9 cellular contexts compared by ENCODE assay signal in the genomic region with DNA sequence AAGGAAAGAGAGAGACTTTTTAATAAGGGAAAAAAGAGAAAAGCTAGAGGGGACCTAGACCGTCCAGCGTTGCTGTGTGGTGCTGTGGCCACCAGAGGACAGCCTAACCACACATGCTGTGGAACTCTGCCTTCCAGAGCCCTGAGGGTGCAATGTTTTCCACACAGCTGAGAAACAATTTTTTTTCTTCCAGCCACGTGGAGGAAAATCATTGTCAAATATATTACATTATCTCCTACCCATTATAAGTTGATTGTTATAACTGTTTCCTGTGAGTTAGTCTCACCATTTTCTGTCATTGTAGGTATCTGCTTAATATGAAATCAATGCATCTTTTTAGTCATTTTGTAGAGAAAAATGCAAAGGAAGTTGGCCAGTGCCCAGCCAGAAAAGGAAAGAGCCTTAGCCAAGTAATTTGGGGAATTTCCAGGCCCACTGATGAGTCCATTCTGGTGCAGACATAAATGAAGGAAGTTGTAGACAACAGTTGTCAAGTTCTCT. TPM values are rescaled to one million over a fixed set of nuclear protein-coding genes. Genes with fewer than 3 reads are reported as not detected.
A peak's percentile ranks its signal among the peaks of the same experiment; 100 is the strongest.
DNase-seq lines count a peak whose midpoint lies in the region; ATAC-seq and TF ChIP-seq lines count a peak whose summit lies in the region.
"Had no signal": no experiment of that assay in that cellular context is flagged by ENCODE, and none has a peak within 500 bp of the region (broad histone marks: within the 10 kb centered on the region; RNA-seq: fewer than 3 reads in every experiment).

No MANE protein-coding gene starts in this region.

- ATAC-seq in CD4-positive, CD25-positive, alpha-beta regulatory T cell (ENCODE audit: low read depth in 2 of 2): peak; percentile 86 to 87
- ATAC-seq in GM19023 (IDR thresholded peaks at IDR 0.05; ENCODE audit: unreplicated experiment) (peak; percentile 96), HG03108 (IDR thresholded peaks at IDR 0.05; ENCODE audit: unreplicated experiment) (peak; percentile 90), natural killer cell (peak; percentile 86 to 99 (median 96))
- peak; percentile 89 for ATAC-seq in activated CD8-positive, alpha-beta memory T cell treated with anti-CD3 and anti-CD28 coated beads, Interleukin-2, amount 10 ng/mL, durations not matched to agents 7 days and 5 days
- peak; percentile 96 for ATAC-seq in stimulated activated naive CD8-positive, alpha-beta T cell treated with anti-CD3 and anti-CD28 coated beads, Interleukin-15, amount 100 ng/mL, for 72 hours

- no peaks in the 10 kb centered on the region for H3K4me1 ChIP-seq in CD4-positive, CD25-positive, alpha-beta regulatory T cell (ENCODE audit: control insufficient read depth, insufficient read depth, low read length, poor library complexity, severe bottlenecking)

- H3K4me3 ChIP-seq in CD4-positive, CD25-positive, alpha-beta regulatory T cell (ENCODE audit: low read depth, low read length): no peak overlapping the region

- H3K4me3 Mint-ChIP-seq in CD4-positive, CD25-positive, alpha-beta regulatory T cell: no peak overlapping the region
- H3K4me3 Mint-ChIP-seq in activated CD8-positive, alpha-beta memory T cell treated with anti-CD3 and anti-CD28 coated beads, Interleukin-2, amount 10 ng/mL, durations not matched to agents 7 days and 5 days: no peak overlapping the region
- no peak overlapping the region for H3K4me3 Mint-ChIP-seq in natural killer cell
- H3K4me3 Mint-ChIP-seq in stimulated activated naive CD8-positive, alpha-beta T cell treated with anti-CD3 and anti-CD28 coated beads, Interleukin-15, amount 100 ng/mL, for 72 hours: no peak overlapping the region
- H3K4me3 Mint-ChIP-seq: activated naive CD8-positive, alpha-beta T cell had no signal

- peaks cover 9% of the 10 kb centered on the region for H3K27me3 ChIP-seq in CD4-positive, CD25-positive, alpha-beta regulatory T cell (ENCODE audit: control insufficient read depth, insufficient read depth, low read length)

- CTCF ChIA-PET in activated CD8-positive, alpha-beta memory T cell treated with anti-CD3 and anti-CD28 coated beads, Interleukin-2, amount 10 ng/mL, durations not matched to agents 7 days and 5 days (lab: Charles Lee): interaction anchor here (0.9 to 2.4 kb wide), 14 partner anchors 8 to 82 kb away, joined by 3 to 35 read pairs (median 5); no protein-coding TSS in a partner anchor

- H3K27me3 Mint-ChIP-seq in CD4-positive, CD25-positive, alpha-beta regulatory T cell: peaks cover 23% of the 10 kb centered on the region
- H3K27me3 Mint-ChIP-seq in activated CD8-positive, alpha-beta memory T cell treated with anti-CD3 and anti-CD28 coated beads, Interleukin-2, amount 10 ng/mL, durations not matched to agents 7 days and 5 days: peaks cover 22% of the 10 kb centered on the region
- peaks cover 30 to 37% of the 10 kb centered on the region in 2 donors for H3K27me3 Mint-ChIP-seq in natural killer cell (ENCODE audit: low read depth in 2 of 2)
- H3K27me3 Mint-ChIP-seq in stimulated activated naive CD8-positive, alpha-beta T cell treated with anti-CD3 and anti-CD28 coated beads, Interleukin-15, amount 100 ng/mL, for 72 hours: peaks cover 27% of the 10 kb centered on the region

- H3K9me3 ChIP-seq in CD4-positive, CD25-positive, alpha-beta regulatory T cell (ENCODE audit: control insufficient read depth in 2 of 2, low read length in 2 of 2): no peaks in the 10 kb centered on the region

- intact Hi-C loops in natural killer cell (cut with micrococcal nuclease): loop anchor here (1.0 to 2.0 kb wide), 2 partner anchors 37 to 70 kb away; a partner anchor contains a TSS

- peak; percentile 5 to 45 (median 33) for DNase-seq in CD4-positive, CD25-positive, alpha-beta regulatory T cell
- DNase-seq in NCI-H774 (lab: John Stamatoyannopoulos, UW): peak; percentile 20
- DNase-seq in activated CD8-positive, alpha-beta memory T cell treated with anti-CD3 and anti-CD28 coated beads, Interleukin-2, amount 10 ng/mL, durations not matched to agents 7 days and 5 days: peak; percentile 68
- DNase-seq in erythroblast (lab: John Stamatoyannopoulos, UW): peak; percentile 32 to 68
- peak; percentile 28 for DNase-seq in natural killer cell
- peak; percentile 27 to 46 for DNase-seq in stimulated activated naive CD8-positive, alpha-beta T cell treated with anti-CD3 and anti-CD28 coated beads, Interleukin-15, amount 100 ng/mL, for 72 hours

- H3K36me3 Mint-ChIP-seq in CD4-positive, CD25-positive, alpha-beta regulatory T cell: peaks cover 5% of the 10 kb centered on the region
- no peaks in the 10 kb centered on the region for H3K36me3 Mint-ChIP-seq in activated CD8-positive, alpha-beta memory T cell treated with anti-CD3 and anti-CD28 coated beads, Interleukin-2, amount 10 ng/mL, durations not matched to agents 7 days and 5 days
- no peaks in the 10 kb centered on the region for H3K36me3 Mint-ChIP-seq in natural killer cell

- no peak overlapping the region for H3K27ac ChIP-seq in CD4-positive, CD25-positive, alpha-beta regulatory T cell (ENCODE audit: insufficient read depth, low read length, poor library complexity, severe bottlenecking)

- H3K4me1 Mint-ChIP-seq in CD4-positive, CD25-positive, alpha-beta regulatory T cell: peaks cover 0 to 4% (median 3%) of the 10 kb centered on the region in 4 donors
- no peaks in the 10 kb centered on the region for H3K4me1 Mint-ChIP-seq in activated CD8-positive, alpha-beta memory T cell treated with anti-CD3 and anti-CD28 coated beads, Interleukin-2, amount 10 ng/mL, durations not matched to agents 7 days and 5 days
- H3K4me1 Mint-ChIP-seq in natural killer cell: peaks cover 0 to 5% of the 10 kb centered on the region in 2 donors
- no peaks in the 10 kb centered on the region for H3K4me1 Mint-ChIP-seq in stimulated activated naive CD8-positive, alpha-beta T cell treated with anti-CD3 and anti-CD28 coated beads, Interleukin-15, amount 100 ng/mL, for 72 hours

- TF ChIP-seq POLR2A in erythroblast (IDR thresholded peaks at IDR 0.05; ENCODE audit: low read length): no peak

- H3K27ac Mint-ChIP-seq in CD4-positive, CD25-positive, alpha-beta regulatory T cell: no peak overlapping the region
- H3K27ac Mint-ChIP-seq in activated CD8-positive, alpha-beta memory T cell treated with anti-CD3 and anti-CD28 coated beads, Interleukin-2, amount 10 ng/mL, durations not matched to agents 7 days and 5 days: no peak overlapping the region
- no peak overlapping the region for H3K27ac Mint-ChIP-seq in natural killer cell
- peak overlapping the region in 1 of 2 donors; percentile 66 for H3K27ac Mint-ChIP-seq in stimulated activated naive CD8-positive, alpha-beta T cell treated with anti-CD3 and anti-CD28 coated beads, Interleukin-15, amount 100 ng/mL, for 72 hours
- H3K27ac Mint-ChIP-seq: activated naive CD8-positive, alpha-beta T cell had no signal

- peak; percentile 92 for TF ChIP-seq CTCF in natural killer cell (IDR thresholded peaks at IDR 0.05)

- peaks cover 0 to 2% (median 0%) of the 10 kb centered on the region in 7 donors for H3K9me3 Mint-ChIP-seq in CD4-positive, CD25-positive, alpha-beta regulatory T cell
- H3K9me3 Mint-ChIP-seq in activated CD8-positive, alpha-beta memory T cell treated with anti-CD3 and anti-CD28 coated beads, Interleukin-2, amount 10 ng/mL, durations not matched to agents 7 days and 5 days (ENCODE audit: low read depth): no peaks in the 10 kb centered on the region
- H3K9me3 Mint-ChIP-seq in natural killer cell: no peaks in the 10 kb centered on the region
- H3K9me3 Mint-ChIP-seq in stimulated activated naive CD8-positive, alpha-beta T cell treated with anti-CD3 and anti-CD28 coated beads, Interleukin-15, amount 100 ng/mL, for 72 hours: peaks cover 0 to 6% of the 10 kb centered on the region in 2 donors

- H3K36me3 ChIP-seq in CD4-positive, CD25-positive, alpha-beta regulatory T cell (ENCODE audit: control insufficient read depth, insufficient read depth, low read length): no peaks in the 10 kb centered on the region

RNA-seq across cellular contexts. Expression of a gene that starts 5.9 kb away (rescaled TPM):
- total RNA-seq in CD4-positive, CD25-positive, alpha-beta regulatory T cell: 18.0 TPM
- polyA plus RNA-seq in CD4-positive, CD25-positive, alpha-beta regulatory T cell: 10 to 100 TPM; 33.7 to 36.2 (median 34.2) TPM
- 10 to 100 TPM; 38.2 to 50.4 TPM for total RNA-seq in activated CD8-positive, alpha-beta memory T cell treated with anti-CD3 and anti-CD28 coated beads, Interleukin-2, amount 10 ng/mL, durations not matched to agents 7 days and 5 days
- 10 to 100 TPM; 11.9 to 22.9 (median 17.8) TPM for total RNA-seq in natural killer cell
